In genomic region chr18:27599202-27599829, GRCh38 we compare ENCODE assay signal across 8 cellular contexts.
DNase-seq lines count a peak whose midpoint lies in the region; ATAC-seq and TF ChIP-seq lines count a peak whose summit lies in the region.

No MANE protein-coding gene starts in this region.

- H3K27ac ChIP-seq in adrenal gland: no peak overlapping the region

- H3K4me1 Mint-ChIP-seq in Caco-2 (ENCODE audit: low read depth, unreplicated experiment): peaks cover 1% of the 10 kb centered on the region

- intact Hi-C loops in Caco-2 (cut with micrococcal nuclease; ENCODE audit: unreplicated experiment) (loop anchor here (1.0 kb wide), 1 partner anchor 235 kb away; no protein-coding TSS in a partner anchor), adrenal gland (cut with DNase I) (no loop called here)

- H3K9me3 Mint-ChIP-seq in Caco-2 (ENCODE audit: unreplicated experiment): no peaks in the 10 kb centered on the region

- no peaks in the 10 kb centered on the region for H3K36me3 ChIP-seq in Caco-2 (ENCODE audit: control insufficient read depth, insufficient read depth, low read length)
- H3K36me3 ChIP-seq in adrenal gland (replicated peaks in 1 of 2): no peaks in the 10 kb centered on the region

- ATAC-seq in GM18858 (IDR thresholded peaks at IDR 0.05; ENCODE audit: unreplicated experiment) (peak; percentile 83), HG03060 (IDR thresholded peaks at IDR 0.05; ENCODE audit: low read depth, unreplicated experiment) (peak; percentile 83)

- DNase-seq in Caco-2: peak in 1 of 2 experiments; percentile 56
- DNase-seq in NCI-H2171 (lab: John Stamatoyannopoulos, UW): peak; percentile 25
- peak; percentile 29 to 75 (median 51) for DNase-seq in adrenal gland
- DNase-seq in iPS DF 4.7 (ENCODE audit: extremely low read depth, low spot score): peak; percentile 64
- DNase-seq in stimulated activated CD4-positive, alpha-beta T cell treated with anti-CD3 and anti-CD28 coated beads, TNF-alpha, amount 100 ng/mL, for 48 hours (ENCODE audit: low read depth in 3 of 3): peak in 2 of 3 donors; percentile 2 to 20
- DNase-seq in activated effector memory CD4-positive, alpha-beta T cell treated with Interleukin-2 at 50 U/mL for 16 hours: no peak

- no peaks in the 10 kb centered on the region for H3K4me1 ChIP-seq in Caco-2
- no peaks in the 10 kb centered on the region for H3K4me1 ChIP-seq in adrenal gland (replicated peaks in 1 of 2)

- no peak overlapping the region for H3K27ac Mint-ChIP-seq in Caco-2 (ENCODE audit: unreplicated experiment)

- H3K4me3 Mint-ChIP-seq in Caco-2 (ENCODE audit: unreplicated experiment): no peak overlapping the region

- peak; percentile 29 to 80 for TF ChIP-seq CTCF in Caco-2 (IDR thresholded peaks at IDR 0.05; ENCODE audit: insufficient read depth in 1 of 2, low read depth in 1 of 2, low read length in 1 of 2, severe bottlenecking in 1 of 2, unreplicated experiment in 1 of 2)
- TF ChIP-seq CTCF in adrenal gland (IDR thresholded peaks at IDR 0.05): peak; percentile 41 to 80 (median 70)

- H3K4me3 ChIP-seq in Caco-2 (ENCODE audit: low read depth, low read length): no peak overlapping the region
- no peak overlapping the region for H3K4me3 ChIP-seq in adrenal gland

- H3K9me3 ChIP-seq in Caco-2 (no peaks in the 10 kb centered on the region), adrenal gland (replicated peaks in 1 of 3) (no peaks in the 10 kb centered on the region)

- H3K36me3 Mint-ChIP-seq in Caco-2 (ENCODE audit: insufficient read depth, unreplicated experiment): no peaks in the 10 kb centered on the region

- no peak for TF ChIP-seq POLR2A in adrenal gland (IDR thresholded peaks at IDR 0.05)

- BruUV-seq in Caco-2 (replicated peaks; lab: Mats Ljungman, UMichigan): no TSS peak

- POLR2A ChIA-PET in Caco-2 (lab: Charles Lee): no interaction called here

- CTCF ChIA-PET in Caco-2 (lab: Charles Lee): interaction anchor here (0.6 kb wide), 3 partner anchors 32 to 261 kb away, joined by 3 to 5 read pairs (median 4); no protein-coding TSS in a partner anchor

- 66 to 86% (median 79%) methylated on average over 1 of the region's 1 CpG for WGBS in adrenal gland, 4 donors

- no peaks in the 10 kb centered on the region for H3K27me3 ChIP-seq in Caco-2 (replicated peaks; ENCODE audit: control insufficient read depth, insufficient read depth, low read length)
- no peaks in the 10 kb centered on the region for H3K27me3 ChIP-seq in adrenal gland

- H3K27me3 Mint-ChIP-seq in Caco-2 (ENCODE audit: insufficient read depth, unreplicated experiment): no peaks in the 10 kb centered on the region
